In genomic region chr11:66311965-66312548, GRCh38 we compare ENCODE assay signal across 8 cellular contexts. TPM values are rescaled to one million over a fixed set of nuclear protein-coding genes. Genes with fewer than 3 reads are reported as not detected.
DNase-seq lines count a peak whose midpoint lies in the region; ATAC-seq lines count a peak whose summit lies in the region.

No MANE protein-coding gene starts in this region.

- no peaks in the 10 kb centered on the region for H3K27me3 Mint-ChIP-seq in IgD-negative memory B cell

- no peaks in the 10 kb centered on the region for H3K36me3 Mint-ChIP-seq in IgD-negative memory B cell

- H3K4me1 ChIP-seq in esophagus (ENCODE audit: control insufficient read depth in 2 of 2, insufficient read depth in 2 of 2, low read length in 1 of 2) (peaks cover 5 to 16% of the 10 kb centered on the region in 2 donors), muscle layer of colon (ENCODE audit: insufficient read depth, low read length) (peaks cover 31% of the 10 kb centered on the region)

- peak overlapping the region; percentile 65 for H3K9ac ChIP-seq in muscle layer of colon (ENCODE audit: low read length)

- peak; percentile 64 for ATAC-seq in GM21576 (IDR thresholded peaks at IDR 0.05; ENCODE audit: unreplicated experiment)

- no peaks in the 10 kb centered on the region for H3K36me3 ChIP-seq in esophagus (ENCODE audit: control insufficient read depth in 2 of 2, insufficient read depth in 2 of 2, low read length in 1 of 2)
- H3K36me3 ChIP-seq in muscle layer of colon (ENCODE audit: insufficient read depth, low read length): no peaks in the 10 kb centered on the region

- no peaks in the 10 kb centered on the region for H3K9me3 Mint-ChIP-seq in IgD-negative memory B cell

- H3K27me3 ChIP-seq in esophagus (ENCODE audit: control insufficient read depth in 1 of 2, insufficient read depth in 2 of 2, low read length in 2 of 2) (no peaks in the 10 kb centered on the region), muscle layer of colon (ENCODE audit: control insufficient read depth in 1 of 2, insufficient read depth in 2 of 2, low read length in 2 of 2) (no peaks in the 10 kb centered on the region)

- H3K27ac ChIP-seq in esophagus (ENCODE audit: low read depth in 2 of 2, low read length in 1 of 2) (peak overlapping the region; percentile 84 to 96), muscle layer of colon (ENCODE audit: low read depth, low read length) (peak overlapping the region; percentile 87)

- H3K9me3 ChIP-seq in esophagus (ENCODE audit: control insufficient read depth in 2 of 2, insufficient read depth in 1 of 2, low read depth in 1 of 2, low read length in 1 of 2) (no peaks in the 10 kb centered on the region), muscle layer of colon (ENCODE audit: low read length) (no peaks in the 10 kb centered on the region)

- peak overlapping the region; percentile 83 to 99 (median 94) for H3K27ac Mint-ChIP-seq in IgD-negative memory B cell

- peak; percentile 91 for DNase-seq in DMS114 treated with DMSO at 0.1 percent for 48 hours (lab: John Stamatoyannopoulos, UW; ENCODE audit: unreplicated experiment)
- DNase-seq in OCI-M1 (lab: John Stamatoyannopoulos, UW): peak; percentile 97
- peak; percentile 96 for DNase-seq in activated T-cell treated with anti-CD3 and anti-CD28 coated beads for 48 hours (ENCODE audit: low read depth)
- DNase-seq in stimulated activated CD8-positive, alpha-beta memory T cell treated with anti-CD3 and anti-CD28 coated beads, Interleukin-4, amount 100 ng/mL, for 48 hours: peak; percentile 98

- peak overlapping the region; percentile 88 to 100 (median 96) for H3K4me3 Mint-ChIP-seq in IgD-negative memory B cell

- WGBS in esophagus, 2 donors: 0 to 1% methylated on average over 44 of the region's 44 CpGs

- H3K4me1 Mint-ChIP-seq in IgD-negative memory B cell: peaks cover 0 to 9% (median 4%) of the 10 kb centered on the region in 3 donors

- H3K4me3 ChIP-seq in esophagus (ENCODE audit: low read depth in 1 of 2, low read length in 2 of 2) (peak overlapping the region; percentile 42 to 48), muscle layer of colon (ENCODE audit: low read depth in 1 of 2, low read length in 2 of 2) (peak overlapping the region; percentile 65 to 75)

RNA-seq across cellular contexts. Expression of gene CD248, which starts 4.8 kb away (rescaled TPM):
- polyA plus RNA-seq in IgD-negative memory B cell (0.19 TPM), esophagus (1 to 10 TPM; 1.4 to 3.3 TPM)

RNA-seq across cellular contexts. Expression of gene TMEM151A, which starts 20.4 kb away (rescaled TPM):
- not detected for polyA plus RNA-seq in IgD-negative memory B cell
- polyA plus RNA-seq in esophagus: under 1 TPM; 0.01 to 0.04 TPM

RNA-seq across cellular contexts. Expression of gene YIF1A, which starts 23.1 kb away (rescaled TPM):
- polyA plus RNA-seq in IgD-negative memory B cell: 72.5 TPM
- polyA plus RNA-seq in esophagus: 10 to 100 TPM; 51.6 to 63.1 TPM

RNA-seq across cellular contexts. Expression of gene RIN1, which starts 24.2 kb away (rescaled TPM):
- polyA plus RNA-seq in IgD-negative memory B cell: 0.28 TPM
- polyA plus RNA-seq in esophagus: 10 to 100 TPM; 18.1 to 27.3 TPM

RNA-seq across cellular contexts. Expression of gene BRMS1, which starts 32.8 kb away (rescaled TPM):
- polyA plus RNA-seq in IgD-negative memory B cell (80.6 TPM), esophagus (10 to 100 TPM; 44.1 to 49.9 TPM)

Comparison
In these comparisons a context has a peak if more than half of its experiments do, and no peak if none do; other contexts are left out.
1. Peak in every context shown above with its lines: DNase-seq, ATAC-seq, H3K4me3 ChIP-seq and H3K27ac ChIP-seq.